Comparison of ENCODE assay signal across 9 cellular contexts in genomic region chr6:27297857-27298730, GRCh38. TPM values are rescaled to one million over a fixed set of nuclear protein-coding genes. Genes with fewer than 3 reads are reported as not detected.
DNase-seq lines count a peak whose midpoint lies in the region; ATAC-seq, FAIRE-seq and TF ChIP-seq lines count a peak whose summit lies in the region.
"Had no signal": no experiment of that assay in that cellular context is flagged by ENCODE, and none has a peak within 500 bp of the region (broad histone marks: within the 10 kb centered on the region; RNA-seq: fewer than 3 reads in every experiment).

No MANE protein-coding gene starts in this region.

- no peak for TF ChIP-seq CTCF in H1 (IDR thresholded peaks at IDR 0.05; ENCODE audit: control extremely low read depth in 1 of 3, insufficient read depth in 1 of 3, low read depth in 1 of 3, low read length in 3 of 3)

- H3K27ac ChIP-seq in H1 (ENCODE audit: low read depth, low read length), result no peak overlapping the region

- no peaks in the 10 kb centered on the region for H3K9me3 ChIP-seq in H1 (ENCODE audit: insufficient read depth in 2 of 2, low read depth in 1 of 2, low read length in 1 of 2)

- peaks cover 12% of the 10 kb centered on the region for H3K36me3 Mint-ChIP-seq in activated naive CD4-positive, alpha-beta T cell treated with anti-CD3 and anti-CD28 coated beads, Interleukin-2, amount 50 U/mL, for 24 hours

- H2BK5ac ChIP-seq in H1 (ENCODE audit: low read depth, low read length), result no peak overlapping the region

- peak overlapping the region in 2 of 4 experiments; percentile 13 to 52; a peak in 2 of 7 replicates for H3K9ac ChIP-seq in H1 (replicated peaks in 1 of 4; ENCODE audit: extremely low read depth in 1 of 4, low read depth in 3 of 4, low read length in 3 of 4)

- no peak for TF ChIP-seq POLR2A in H1 (IDR thresholded peaks at IDR 0.05; ENCODE audit: control extremely low read depth in 1 of 2, low read depth in 2 of 2, low read length in 2 of 2)

- H3K27ac Mint-ChIP-seq in activated naive CD4-positive, alpha-beta T cell treated with anti-CD3 and anti-CD28 coated beads, Interleukin-2, amount 50 U/mL, for 24 hours, result peak overlapping the region; percentile 49

- H3K23ac ChIP-seq in H1 (ENCODE audit: insufficient read length), result no peak overlapping the region

- no peak overlapping the region for H4K8ac ChIP-seq in H1 (ENCODE audit: extremely low read depth, insufficient read depth, low read length)

- no peak overlapping the region for H3K4me3 Mint-ChIP-seq in activated naive CD4-positive, alpha-beta T cell treated with anti-CD3 and anti-CD28 coated beads, Interleukin-2, amount 50 U/mL, for 24 hours

- peak overlapping the region; percentile 40 to 83 (median 74) for H3K4me3 ChIP-seq in H1 (ENCODE audit: extremely low read depth in 1 of 4, insufficient read depth in 2 of 4, low read depth in 3 of 4, low read length in 4 of 4)

- no peaks in the 10 kb centered on the region for H3K79me2 ChIP-seq in H1 (ENCODE audit: control insufficient read depth in 1 of 2, insufficient read depth in 2 of 2, low read length in 2 of 2)

- no peak overlapping the region for H4K5ac ChIP-seq in H1 (ENCODE audit: insufficient read length, low read depth, low read length)

- H2BK120ac ChIP-seq in H1 (replicated peaks; ENCODE audit: low read depth, low read length), result no peak overlapping the region

- no peaks in the 10 kb centered on the region for H3K4me1 Mint-ChIP-seq in activated naive CD4-positive, alpha-beta T cell treated with anti-CD3 and anti-CD28 coated beads, Interleukin-2, amount 50 U/mL, for 24 hours

- peaks cover 75% of the 10 kb centered on the region for H3K27me3 Mint-ChIP-seq in activated naive CD4-positive, alpha-beta T cell treated with anti-CD3 and anti-CD28 coated beads, Interleukin-2, amount 50 U/mL, for 24 hours

- peaks cover 16% of the 10 kb centered on the region for H3K23me2 ChIP-seq in H1 (ENCODE audit: low read depth, low read length)

- POLR2A ChIA-PET in H1 (lab: Charles Lee; ENCODE audit: partially characterized antibody), result interaction anchor here (0.6 to 1.0 kb wide), 3 partner anchors 15 to 184 kb away, joined by 3 to 4 read pairs (median 3); no protein-coding TSS in a partner anchor

- no peak for TF ChIP-seq RAD21 in H1 (IDR thresholded peaks at IDR 0.05 in 1 of 2, conservative IDR thresholded peaks at IDR 0.05 in 1 of 2; ENCODE audit: low read depth in 2 of 2, low read length in 2 of 2)

- H3K79me1 ChIP-seq in H1 (ENCODE audit: low read depth, low read length), result no peaks in the 10 kb centered on the region

- no peak overlapping the region for H2BK12ac ChIP-seq in H1 (ENCODE audit: low read depth, low read length)

- peaks cover 37% of the 10 kb centered on the region for H3K9me3 Mint-ChIP-seq in activated naive CD4-positive, alpha-beta T cell treated with anti-CD3 and anti-CD28 coated beads, Interleukin-2, amount 50 U/mL, for 24 hours

- H2BK15ac ChIP-seq in H1 (ENCODE audit: low read length), result no peak overlapping the region

- H3K18ac ChIP-seq in H1 (ENCODE audit: extremely low read depth, low read length), result no peak overlapping the region

- peaks cover 0 to 8% (median 3%) of the 10 kb centered on the region in 4 experiments; a peak in 2 of 7 replicates for H3K4me1 ChIP-seq in H1 (replicated peaks in 1 of 4; ENCODE audit: control insufficient read depth in 3 of 4, insufficient read depth in 4 of 4, low read length in 3 of 4)

- H3K14ac ChIP-seq in H1 (ENCODE audit: insufficient read length), result no peak overlapping the region

- no peak for DNase-seq in activated naive CD4-positive, alpha-beta T cell (lab: John Stamatoyannopoulos, UW)
- DNase-seq in NCI-H748 treated with DMSO at 0.1 percent for 48 hours (lab: John Stamatoyannopoulos, UW) (peak; percentile 63), H1 (ENCODE audit: low read depth in 1 of 2, low spot score in 2 of 2) (peak in 1 of 2 experiments; percentile 89), left cardiac atrium (no peak)
- peak; percentile 4 for DNase-seq in stimulated activated CD8-positive, alpha-beta memory T cell treated with anti-CD3 and anti-CD28 coated beads, Interleukin-4, amount 100 ng/mL, for 24 hours (ENCODE audit: low read depth)
- DNase-seq: retina had no signal

- FAIRE-seq in H1 (lab: Jason Lieb, UNC), result peak; percentile 81

- H2AK5ac ChIP-seq in H1 (ENCODE audit: low read depth, low read length), result no peak overlapping the region

- no peak for TF ChIP-seq EP300 in H1 (IDR thresholded peaks at IDR 0.05; ENCODE audit: borderline replicate concordance in 1 of 2, low read depth in 2 of 2, low read length in 2 of 2)

- no peak for ATAC-seq in HG02610 (IDR thresholded peaks at IDR 0.05; ENCODE audit: unreplicated experiment)
- no peak for ATAC-seq in left cardiac atrium
- no peak for ATAC-seq in GM18870 (IDR thresholded peaks at IDR 0.05; ENCODE audit: unreplicated experiment)

- no peak overlapping the region for H4K91ac ChIP-seq in H1 (replicated peaks; ENCODE audit: insufficient read length, low read length)

- peak overlapping the region; percentile 92 to 97 for H3K4me2 ChIP-seq in H1 (ENCODE audit: insufficient read depth in 1 of 2, low read depth in 2 of 2, low read length in 2 of 2)

- H3K4ac ChIP-seq in H1 (replicated peaks; ENCODE audit: insufficient read length, low read depth, low read length), result no peak overlapping the region

- H3K36me3 ChIP-seq in H1 (ENCODE audit: control insufficient read depth in 2 of 4, insufficient read depth in 4 of 4, low read length in 3 of 4), result no peaks in the 10 kb centered on the region

- CTCF ChIA-PET in H1 (lab: Charles Lee; ENCODE audit: partially characterized antibody), result interaction anchor here (1.1 kb wide), 1 partner anchor 46 kb away, joined by 3 read pairs; no protein-coding TSS in a partner anchor

- H3K56ac ChIP-seq in H1 (replicated peaks; ENCODE audit: insufficient read length, low read depth, low read length), result no peak overlapping the region

- no peak overlapping the region for H2BK20ac ChIP-seq in H1 (ENCODE audit: low read length)

- WGBS in H1 (ENCODE audit: extremely low coverage in 1 of 2, insufficient coverage in 1 of 2, insufficient read length in 1 of 2, insufficient replicate concordance in 2 of 2, low coverage in 1 of 2, low lambda C conversion rate in 2 of 2, missing lambda C conversion rate in 1 of 2), 2 experiments, result 22% methylated on average over 22 of the region's 22 CpGs; no CpG with 5 or more reads in 1 of the 2 experiments

- intact Hi-C loops in left cardiac atrium (cut with DNase I), result no loop called here

- H2AFZ ChIP-seq in H1 (ENCODE audit: low read length), result peak overlapping the region; percentile 80

- H4K20me1 ChIP-seq in H1 (replicated peaks in 1 of 2; ENCODE audit: control insufficient read depth in 1 of 2, insufficient read depth in 2 of 2, low read length in 2 of 2), result no peaks in the 10 kb centered on the region

- no peaks in the 10 kb centered on the region for H3K27me3 ChIP-seq in H1 (replicated peaks in 1 of 4; ENCODE audit: control insufficient read depth in 3 of 4, extremely low read depth in 1 of 4, insufficient read depth in 3 of 4, low read length in 3 of 4)

TF ChIP-seq in H1, 55 proteins besides CTCF, POLR2A, EP300 and RAD21 (continues in another document):
- TF ChIP-seq ASH2L (IDR thresholded peaks at IDR 0.05; ENCODE audit: low read length) (peak; percentile 80), SUZ12 (IDR thresholded peaks at IDR 0.05; ENCODE audit: low read length) (no peak), TEAD4 (IDR thresholded peaks at IDR 0.05; ENCODE audit: low read depth, low read length) (peak; percentile 78), KDM1A (IDR thresholded peaks at IDR 0.05; ENCODE audit: borderline replicate concordance, low read length) (peak; percentile 65; the same call in 1 of the 2 replicates), MAX (IDR thresholded peaks at IDR 0.05) (peak; percentile 92), BACH1 (IDR thresholded peaks at IDR 0.05; ENCODE audit: low read length) (no peak; the same call in 1 of the 2 replicates), USF2 (IDR thresholded peaks at IDR 0.05; ENCODE audit: low read length) (peak; percentile 54), HDAC6 (IDR thresholded peaks at IDR 0.05; ENCODE audit: low read depth, low read length) (no peak), SIX5 (IDR thresholded peaks at IDR 0.05; ENCODE audit: low read depth, low read length) (no peak), CBX8 (IDR thresholded peaks at IDR 0.05; ENCODE audit: borderline replicate concordance, low read depth, low read length) (no peak), JUN (IDR thresholded peaks at IDR 0.05; ENCODE audit: low read depth, low read length) (no peak)

RNA-seq across cellular contexts. Expression of gene POM121L2, which starts 14.0 kb away (rescaled TPM):
- 0.09 and 0.17 TPM in 2 replicates for total RNA-seq in H1 (2021; fragmentation: NEBNext Ultra II Directional; extraction: Animal tissue kit (Norgen Biotek cat#: 25700))
- polyA plus RNA-seq in H1 (2011; rRNA removed), result 0.05 TPM in 2 replicates
- 0.03 TPM for polyA plus RNA-seq in H1 (2011; cell fraction: cytosol; rRNA removed)
- polyA plus RNA-seq in H1 (2011; cell fraction: nucleus; rRNA removed), result 0.13 TPM
- 0.05 to 0.11 TPM in 2 of 4 replicates, not detected in the others for polyA plus RNA-seq in H1 (2012, experiment 1 of 2)
- polyA plus RNA-seq in H1 (2012, experiment 2 of 2), result 0.09 TPM
- polyA plus RNA-seq in H1 (2013, experiment 1 of 2), result 0.08 TPM
- polyA plus RNA-seq in H1 (2013, experiment 2 of 2), result 0.11 TPM
- polyA minus RNA-seq in H1 (2011; rRNA and poly(A)+ RNA removed), result 0.16 TPM in 1 of 2 replicates, not detected in the other
- polyA minus RNA-seq in H1 (2011; cell fraction: cytosol; rRNA and poly(A)+ RNA removed), result not detected
- not detected for polyA minus RNA-seq in H1 (2011; cell fraction: nucleus; rRNA and poly(A)+ RNA removed)
- total RNA-seq in left cardiac atrium, result not detected

RNA-seq across cellular contexts. Expression of gene PRSS16, which starts 50.6 kb away (rescaled TPM):
- total RNA-seq in H1 (2021; fragmentation: NEBNext Ultra II Directional; extraction: Animal tissue kit (Norgen Biotek cat#: 25700)), result 19.2 and 20.2 TPM in 2 replicates
- polyA plus RNA-seq in H1 (2011; rRNA removed), result 38.9 and 39.6 TPM in 2 replicates
- polyA plus RNA-seq in H1 (2011; cell fraction: cytosol; rRNA removed), result 48.8 TPM
- 23.7 TPM for polyA plus RNA-seq in H1 (2011; cell fraction: nucleus; rRNA removed)
- 15.7 to 20.6 TPM (median 19.8 TPM) in 4 replicates for polyA plus RNA-seq in H1 (2012, experiment 1 of 2)
- polyA plus RNA-seq in H1 (2012, experiment 2 of 2), result 23.1 TPM
- polyA plus RNA-seq in H1 (2013, experiment 1 of 2), result 15.2 TPM
- 16.0 TPM for polyA plus RNA-seq in H1 (2013, experiment 2 of 2)
- polyA minus RNA-seq in H1 (2011; rRNA and poly(A)+ RNA removed), result 27.4 and 34.3 TPM in 2 replicates
- 5.1 TPM for polyA minus RNA-seq in H1 (2011; cell fraction: cytosol; rRNA and poly(A)+ RNA removed)
- 11.7 TPM for polyA minus RNA-seq in H1 (2011; cell fraction: nucleus; rRNA and poly(A)+ RNA removed)
- under 1 TPM; 0.31 to 0.88 TPM for total RNA-seq in left cardiac atrium

Comparison
In these comparisons a context has a peak if more than half of its experiments do, and no peak if none do; other contexts are left out.
1. DNase-seq: peak in NCI-H748 treated with DMSO at 0.1 percent for 48 hours (single experiment) and stimulated activated CD8-positive, alpha-beta memory T cell treated with anti-CD3 and anti-CD28 coated beads, Interleukin-4, amount 100 ng/mL, for 24 hours (single experiment); none in activated naive CD4-positive, alpha-beta T cell (0 of 4) and left cardiac atrium (single experiment).
2. RNA of gene PRSS16, which starts 50.6 kb away (total RNA-seq): 19.2 to 20.2 TPM in H1; 0.31 to 0.88 TPM in left cardiac atrium; every median in the first group is over 10 times any median in the second.